20 cellular contexts compared by ENCODE assay signal in genomic region chr3:36135863-36136262, GRCh38.
"Had no signal": no experiment of that assay in that cellular context is flagged by ENCODE, and none has a peak within 500 bp of the region (broad histone marks: within the 10 kb centered on the region; RNA-seq: fewer than 3 reads in every experiment).

No MANE protein-coding gene starts in this region.

- ATAC-seq: esophagus mucosa; heart right ventricle; left colon; naive thymus-derived CD4-positive, alpha-beta T cell; stimulated activated effector memory CD8-positive, alpha-beta T cell treated with anti-CD3 and anti-CD28 coated beads, Interleukin-12 subunit alpha, Interleukin-12 subunit beta, amount 100 ng/mL, for 72 hours; stimulated activated naive CD8-positive, alpha-beta T cell treated with anti-CD3 and anti-CD28 coated beads, Interleukin-15, Interleukin-2, amounts not matched to agents 100 U/mL and 50 U/mL, for 24 hours had no signal

- H3K36me3 ChIP-seq: heart right ventricle, prostate gland, right lobe of liver, suprapubic skin, thyroid gland had no signal

- H3K27ac ChIP-seq: dorsolateral prefrontal cortex, heart right ventricle, parathyroid adenoma, prostate gland, right lobe of liver, suprapubic skin, thyroid gland had no signal

- H3K27me3 ChIP-seq: dorsolateral prefrontal cortex, heart right ventricle, right lobe of liver, suprapubic skin, thyroid gland had no signal

- DNase-seq: cortex of kidney; dorsolateral prefrontal cortex; effector memory CD4-positive, alpha-beta T cell; heart right ventricle; immature natural killer cell; left colon; mammary epithelial cell; naive thymus-derived CD4-positive, alpha-beta T cell; nephron progenitor cell; retina; right lobe of liver; stimulated activated CD4-positive, alpha-beta T cell treated with anti-CD3 and anti-CD28 coated beads, Interleukin-4, amount 100 ng/mL, for 1 hour; stimulated activated CD8-positive, alpha-beta memory T cell treated with anti-CD3 and anti-CD28 coated beads, Interleukin-4, amount 100 ng/mL, for 48 hours; stimulated activated naive CD8-positive, alpha-beta T cell treated with anti-CD3 and anti-CD28 coated beads, Interleukin-15, Interleukin-2, amounts not matched to agents 100 U/mL and 50 U/mL, for 24 hours; thyroid gland had no signal

- H3K4me3 ChIP-seq: dorsolateral prefrontal cortex, heart right ventricle, prostate gland, right lobe of liver, suprapubic skin, thyroid gland had no signal
